In the genomic region with DNA sequence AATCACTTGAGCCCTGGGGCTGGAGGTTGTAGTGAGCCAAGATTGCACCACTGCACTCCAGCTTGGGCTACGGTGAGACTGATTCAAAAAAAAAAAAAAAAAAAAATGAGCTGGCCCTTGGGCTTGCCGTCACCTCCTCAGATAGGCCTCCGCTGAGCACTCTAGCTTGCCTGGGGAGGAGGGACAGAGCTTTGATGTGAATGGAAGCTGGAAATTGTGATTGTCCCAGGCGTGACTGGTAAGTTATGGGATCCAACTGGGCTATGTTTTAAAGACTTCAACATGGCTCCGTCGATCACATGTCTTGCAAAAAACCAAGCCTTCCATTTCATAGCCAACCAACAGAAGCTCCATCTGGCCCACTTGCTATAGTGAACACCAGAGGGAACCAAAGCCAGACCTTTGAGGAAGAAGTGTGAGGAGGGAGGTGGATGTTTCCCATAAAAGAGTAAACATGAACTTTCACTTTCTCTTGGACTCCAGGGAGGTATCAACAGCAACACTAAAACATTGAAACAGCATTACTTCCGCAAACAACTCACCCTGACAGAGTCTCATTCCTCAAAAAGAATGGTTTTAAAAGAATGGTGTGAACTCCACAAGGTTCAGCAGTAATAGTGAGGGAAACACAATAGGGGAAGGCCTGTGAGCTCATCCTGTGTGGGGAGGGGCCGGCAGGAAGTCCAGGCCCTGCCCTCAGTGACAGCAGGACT, we compare ENCODE assay signal across 1 cellular context.
TF ChIP-seq lines count a peak whose summit lies in the region.

No MANE protein-coding gene starts in this region.

TF ChIP-seq in H1, 55 proteins besides CTCF, POLR2A, EP300 and RAD21:
- TF ChIP-seq SP1 (IDR thresholded peaks at IDR 0.05; ENCODE audit: low read depth, low read length) (no peak), CHD1 (IDR thresholded peaks at IDR 0.05; ENCODE audit: low read depth, low read length) (no peak), HDAC6 (IDR thresholded peaks at IDR 0.05; ENCODE audit: low read depth, low read length) (no peak), FOSL1 (IDR thresholded peaks at IDR 0.05; ENCODE audit: insufficient read depth, low read depth, low read length) (no peak), SAP30 (IDR thresholded peaks at IDR 0.05; ENCODE audit: insufficient read depth, insufficient replicate concordance, low read length) (no peak), RNF2 (IDR thresholded peaks at IDR 0.05; ENCODE audit: borderline replicate concordance, low read depth, low read length, missing control alignments, poor library complexity, severe bottlenecking) (no peak), KDM1A (IDR thresholded peaks at IDR 0.05; ENCODE audit: borderline replicate concordance, low read length) (no peak), JUND (IDR thresholded peaks at IDR 0.05; ENCODE audit: low read length) (no peak), YY1 (IDR thresholded peaks at IDR 0.05; ENCODE audit: low read depth, low read length) (no peak), SP2 (IDR thresholded peaks at IDR 0.05; ENCODE audit: low read length) (no peak), TAF1 (IDR thresholded peaks at IDR 0.05; ENCODE audit: low read depth, low read length) (no peak), RFX5 (IDR thresholded peaks at IDR 0.05; ENCODE audit: borderline replicate concordance, low read depth, low read length) (no peak), SIN3A (conservative IDR thresholded peaks at IDR 0.05 in 1 of 2, IDR thresholded peaks at IDR 0.05 in 1 of 2; ENCODE audit: low read depth in 1 of 2, low read length in 2 of 2) (no peak), KDM5A (IDR thresholded peaks at IDR 0.05; ENCODE audit: low read length) (no peak), BACH1 (IDR thresholded peaks at IDR 0.05; ENCODE audit: low read length) (no peak)
- TF ChIP-seq, protein P1, sequence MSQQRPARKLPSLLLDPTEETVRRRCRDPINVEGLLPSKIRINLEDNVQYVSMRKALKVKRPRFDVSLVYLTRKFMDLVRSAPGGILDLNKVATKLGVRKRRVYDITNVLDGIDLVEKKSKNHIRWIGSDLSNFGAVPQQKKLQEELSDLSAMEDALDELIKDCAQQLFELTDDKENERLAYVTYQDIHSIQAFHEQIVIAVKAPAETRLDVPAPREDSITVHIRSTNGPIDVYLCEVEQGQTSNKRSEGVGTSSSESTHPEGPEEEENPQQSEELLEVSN (IDR thresholded peaks at IDR 0.05), result no peak
